ENCODE assay signal across 21 cellular contexts in genomic region chr9:110952018-110952864, GRCh38.
DNase-seq lines count a peak whose midpoint lies in the region; ATAC-seq and TF ChIP-seq lines count a peak whose summit lies in the region.
"Had no signal": no experiment of that assay in that cellular context is flagged by ENCODE, and none has a peak within 500 bp of the region (broad histone marks: within the 10 kb centered on the region; RNA-seq: fewer than 3 reads in every experiment).

No MANE protein-coding gene starts in this region.

- ATAC-seq in HG03025 (IDR thresholded peaks at IDR 0.05; ENCODE audit: low FRiP score, unreplicated experiment) (peak; percentile 61), GM21447 (IDR thresholded peaks at IDR 0.05; ENCODE audit: unreplicated experiment) (no peak)
- ATAC-seq: activated T-cell treated with anti-CD3 and anti-CD28 coated beads, Interleukin-2, amount 50 U/mL, for 4 hours had no signal

- no peak for TF ChIP-seq CTCF in ascending aorta (IDR thresholded peaks at IDR 0.05)
- no peak for TF ChIP-seq CTCF in nephron progenitor cell (IDR thresholded peaks at IDR 0.05)

- intact Hi-C loops in ascending aorta (cut with DNase I), result no loop called here

- H2AFZ ChIP-seq in ACC112 (ENCODE audit: low read length, unreplicated experiment), result no peak overlapping the region

- no peak overlapping the region for H3K4me3 Mint-ChIP-seq in nephron progenitor cell
- H3K4me3 Mint-ChIP-seq: activated naive CD8-positive, alpha-beta T cell treated with anti-CD3 and anti-CD28 coated beads for 36 hours; activated T-cell treated with anti-CD3 and anti-CD28 coated beads, Interleukin-2, amount 50 U/mL, for 4 hours; CD8-positive, alpha-beta memory T cell had no signal

- DNase-seq in ascending aorta (ENCODE audit: low spot score in 2 of 2), result no peak
- DNase-seq in nephron progenitor cell, result no peak
- no peak for DNase-seq in NCI-H2107 (lab: John Stamatoyannopoulos, UW)
- DNase-seq in stimulated activated CD4-positive, alpha-beta T cell treated with anti-CD3 and anti-CD28 coated beads, Interleukin-2, amount 100 ng/mL, for 24 hours, result no peak
- no peak for DNase-seq in T1000 (lab: John Stamatoyannopoulos, UW)
- DNase-seq: activated CD4-positive, alpha-beta T cell treated with anti-CD3 and anti-CD28 coated beads, Interleukin-2, amount 50 U/mL, for 48 hours; activated naive CD8-positive, alpha-beta T cell treated with anti-CD3 and anti-CD28 coated beads for 36 hours; activated T-cell treated with anti-CD3 and anti-CD28 coated beads, Interleukin-2, amount 50 U/mL, for 4 hours; CD8-positive, alpha-beta memory T cell; effector CD4-positive, alpha-beta T cell; HCEC 1CT; MG63; NCI-H1930; NCI-H510A treated with DMSO at 0.1 percent for 48 hours; ovary; stimulated activated naive CD4-positive, alpha-beta T cell treated with Interleukin-2 at 50 U/mL for 16 hours; uterus had no signal

- no peaks in the 10 kb centered on the region for H3K4me1 Mint-ChIP-seq in nephron progenitor cell
- H3K4me1 Mint-ChIP-seq: activated naive CD8-positive, alpha-beta T cell treated with anti-CD3 and anti-CD28 coated beads for 36 hours; CD8-positive, alpha-beta memory T cell had no signal

- peaks cover 33% of the 10 kb centered on the region for H3K36me3 Mint-ChIP-seq in nephron progenitor cell (ENCODE audit: low read depth)
- H3K36me3 Mint-ChIP-seq: CD8-positive, alpha-beta memory T cell had no signal

- H3K27me3 ChIP-seq in ACC112 (ENCODE audit: insufficient read depth, low read length), result no peaks in the 10 kb centered on the region
- no peaks in the 10 kb centered on the region for H3K27me3 ChIP-seq in ascending aorta
- H3K27me3 ChIP-seq: MG63, ovary, uterus had no signal

- H3K4me1 ChIP-seq in ACC112 (ENCODE audit: control insufficient read depth, insufficient read depth, low read length, unreplicated experiment) (peaks cover 57% of the 10 kb centered on the region), ascending aorta (peaks cover 0 to 9% of the 10 kb centered on the region in 2 donors)
- H3K4me1 ChIP-seq: uterus had no signal

- H3K27ac Mint-ChIP-seq in nephron progenitor cell, result peak overlapping the region; percentile 39
- H3K27ac Mint-ChIP-seq: activated naive CD8-positive, alpha-beta T cell treated with anti-CD3 and anti-CD28 coated beads for 36 hours; CD8-positive, alpha-beta memory T cell had no signal

- peaks cover 37% of the 10 kb centered on the region for H3K36me3 ChIP-seq in ACC112 (ENCODE audit: insufficient read depth, low read length)
- H3K36me3 ChIP-seq in ascending aorta, result no peaks in the 10 kb centered on the region
- H3K36me3 ChIP-seq: ovary, uterus had no signal

- H3K79me2 ChIP-seq in ACC112 (ENCODE audit: control insufficient read depth, insufficient read depth, low read length, unreplicated experiment), result peaks cover 85% of the 10 kb centered on the region

- H3K4me3 ChIP-seq in ACC112 (ENCODE audit: low read depth, low read length) (peak overlapping the region; percentile 66), ascending aorta (no peak overlapping the region)
- H3K4me3 ChIP-seq: MG63, ovary, skin epidermis, uterus had no signal

- peak overlapping the region; percentile 71 for H3K27ac ChIP-seq in ACC112 (ENCODE audit: low read depth, low read length)
- peak overlapping the region; percentile 8 to 10 for H3K27ac ChIP-seq in ascending aorta
- H3K27ac ChIP-seq: ovary, uterus had no signal

- peaks cover 3% of the 10 kb centered on the region for H3K27me3 Mint-ChIP-seq in nephron progenitor cell (ENCODE audit: low read depth, poor library complexity)

- H3K9me3 ChIP-seq in ascending aorta, result peaks cover 0 to 14% of the 10 kb centered on the region in 2 donors
- H3K9me3 ChIP-seq: ovary, uterus had no signal

- peaks cover 37% of the 10 kb centered on the region for H3K9me3 Mint-ChIP-seq in nephron progenitor cell
